ENCODE assay signal across 18 cellular contexts in the genomic region with DNA sequence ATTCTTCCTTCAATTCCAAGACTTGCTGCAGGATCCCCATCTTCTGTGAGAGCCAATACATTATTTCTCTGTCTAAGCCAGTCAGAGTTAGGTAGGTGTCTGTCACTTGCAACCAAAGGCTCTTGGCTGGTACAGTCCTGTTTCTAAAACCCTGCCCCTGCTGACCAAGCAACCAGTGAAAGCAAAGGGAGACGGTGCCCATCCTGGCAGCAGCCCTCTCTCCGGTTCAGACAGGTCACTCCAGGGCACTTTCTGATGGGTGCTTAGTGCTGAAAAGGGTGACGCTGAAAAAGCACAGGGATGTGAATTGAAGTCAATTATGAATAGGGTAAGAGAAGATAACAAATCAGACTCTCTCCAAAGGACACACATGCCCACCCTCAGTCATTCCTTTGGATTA. TPM values are rescaled to one million over a fixed set of nuclear protein-coding genes. Genes with fewer than 3 reads are reported as not detected.
DNase-seq lines count a peak whose midpoint lies in the region; ATAC-seq and TF ChIP-seq lines count a peak whose summit lies in the region.
"Had no signal": no experiment of that assay in that cellular context is flagged by ENCODE, and none has a peak within 500 bp of the region (broad histone marks: within the 10 kb centered on the region; RNA-seq: fewer than 3 reads in every experiment).

No MANE protein-coding gene starts in this region.

- peak in 5 of 8 donors; percentile 48 to 67 (median 60) for ATAC-seq in heart right ventricle
- no peak for ATAC-seq in Right ventricle myocardium inferior
- no peak for ATAC-seq in RWPE2 (ENCODE audit: low read depth)
- ATAC-seq in left ventricle myocardium superior, result peak; percentile 37
- ATAC-seq: CD8-positive, alpha-beta T cell; GM12878; HCT116 had no signal

- H3K4me1 ChIP-seq in heart right ventricle (peaks cover 0 to 17% (median 4%) of the 10 kb centered on the region in 9 donors), RWPE2 (ENCODE audit: insufficient read depth, poor library complexity, severe bottlenecking) (no peaks in the 10 kb centered on the region)

- intact Hi-C loops in heart right ventricle (cut with DNase I), result loop anchor here in 6 of 10 donors (5.0 to 10.0 kb wide), 5 partner anchors 56 to 286 kb away; partner anchors contain the start of genes ANAPC16 (in 1 of the 6) and ASCC1 (in 1 of the 6)
- intact Hi-C loops in Right ventricle myocardium inferior (cut with DNase I), result loop anchor here (2.0 to 10.0 kb wide), 3 partner anchors 171 to 666 kb away; no protein-coding TSS in a partner anchor
- intact Hi-C loops in left ventricle myocardium superior (cut with micrococcal nuclease), result no loop called here

- peak overlapping the region in 1 of 10 donors; percentile 50 for H3K27ac ChIP-seq in heart right ventricle
- H3K27ac ChIP-seq in RWPE2 (ENCODE audit: poor library complexity, severe bottlenecking), result no peak overlapping the region
- H3K27ac ChIP-seq: BLaER1 treated with 17β-estradiol and CSF1 and Interleukin-3, amounts not matched to agents 10 nM and 100 nM; GM23248; HL-60 had no signal

- H3K9me3 ChIP-seq in heart right ventricle (peaks cover 0 to 10% (median 0%) of the 10 kb centered on the region in 11 donors), RWPE2 (ENCODE audit: severe bottlenecking) (no peaks in the 10 kb centered on the region)

- 38 to 40% methylated on average over 3 of the region's 3 CpGs for WGBS in heart right ventricle, 2 donors

- H3K36me3 ChIP-seq in heart right ventricle (no peaks in the 10 kb centered on the region), RWPE2 (ENCODE audit: low read depth) (no peaks in the 10 kb centered on the region)
- H3K36me3 ChIP-seq: BLaER1 treated with 17β-estradiol and CSF1 and Interleukin-3, amounts not matched to agents 10 nM and 100 nM had no signal

- H3K4me3 ChIP-seq in heart right ventricle, result no peak overlapping the region
- no peak overlapping the region for H3K4me3 ChIP-seq in RWPE2 (ENCODE audit: severe bottlenecking)
- H3K4me3 ChIP-seq: BLaER1 treated with 17β-estradiol and CSF1 and Interleukin-3, amounts not matched to agents 10 nM and 100 nM; GM12878; GM23248 had no signal

- H3K27me3 ChIP-seq in heart right ventricle (no peaks in the 10 kb centered on the region), RWPE2 (ENCODE audit: insufficient read depth, poor library complexity, severe bottlenecking) (no peaks in the 10 kb centered on the region)
- H3K27me3 ChIP-seq: BLaER1 treated with 17β-estradiol and CSF1 and Interleukin-3, amounts not matched to agents 10 nM and 100 nM had no signal

- TF ChIP-seq CTCF in heart right ventricle (IDR thresholded peaks at IDR 0.05) (no peak), RWPE2 (IDR thresholded peaks at IDR 0.05; ENCODE audit: poor library complexity, severe bottlenecking) (no peak)

- DNase-seq in heart right ventricle (peak; percentile 43 to 55), Right ventricle myocardium inferior (ENCODE audit: missing footprints) (no peak), RWPE2 (ENCODE audit: low spot score) (peak; percentile 31), left ventricle myocardium superior (no peak), NCI-H187 treated with DMSO at 0.1 percent for 48 hours (lab: John Stamatoyannopoulos, UW) (no peak), NCI-H510A (lab: John Stamatoyannopoulos, UW) (no peak), T-helper 9 cell (no peak)
- DNase-seq: Calu3; CD8-positive, alpha-beta T cell; DND-41; EL; GM23248; HFFc6 had no signal

RNA-seq across cellular contexts. Expression of gene SPOCK2, which starts 37.5 kb away (rescaled TPM):
- total RNA-seq in heart right ventricle (10 to 100 TPM in 2 of 10 donors, 1 to 10 TPM in 8; 3.5 to 12.8 (median 6.4) TPM), Right ventricle myocardium inferior (10.4 TPM), left ventricle myocardium superior (12.7 TPM)
- polyA plus RNA-seq in heart right ventricle, result 10 to 100 TPM in 1 of 2 donors, 1 to 10 TPM in 1; 6.7 to 13.4 TPM
- total RNA-seq: GM23248, HFFc6, HT1080 had no signal

Comparison
In these comparisons a context has a peak if more than half of its experiments do, and no peak if none do; other contexts are left out.
1. ATAC-seq: peak in heart right ventricle (5 of 8) and left ventricle myocardium superior (single experiment); none in Right ventricle myocardium inferior (single experiment) and RWPE2 (single experiment).
2. DNase-seq: peak in heart right ventricle (2 of 2) and RWPE2 (single experiment); none in Right ventricle myocardium inferior (single experiment), left ventricle myocardium superior (single experiment), NCI-H187 treated with DMSO at 0.1 percent for 48 hours (single experiment), NCI-H510A (single experiment) and T-helper 9 cell (single experiment).